Comparison of ENCODE assay signal across 11 cellular contexts in the genomic region with DNA sequence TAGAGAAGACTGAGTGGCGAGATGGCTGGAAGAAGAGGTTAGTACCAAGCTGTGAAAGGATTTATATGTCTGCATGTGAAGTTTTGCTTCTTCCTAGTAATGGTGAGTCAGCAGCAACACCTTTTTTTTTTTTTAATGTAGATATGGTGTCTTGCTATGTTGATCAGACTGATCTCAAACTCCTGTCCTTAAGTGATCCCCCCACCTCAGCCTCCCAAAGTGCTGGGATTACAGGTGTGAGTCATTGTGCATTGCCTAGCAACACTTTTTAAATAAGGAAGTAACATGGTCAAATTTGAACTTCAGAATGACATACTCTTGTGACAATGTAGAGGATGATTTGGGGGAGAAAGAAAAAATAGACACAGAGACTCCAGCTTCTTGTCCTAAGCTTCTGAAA. TPM values are rescaled to one million over a fixed set of nuclear protein-coding genes. Genes with fewer than 3 reads are reported as not detected.
DNase-seq lines count a peak whose midpoint lies in the region; ATAC-seq and TF ChIP-seq lines count a peak whose summit lies in the region.
"Had no signal": no experiment of that assay in that cellular context is flagged by ENCODE, and none has a peak within 500 bp of the region (broad histone marks: within the 10 kb centered on the region; RNA-seq: fewer than 3 reads in every experiment).

No MANE protein-coding gene starts in this region.

- intact Hi-C loops in A673 (cut with micrococcal nuclease; ENCODE audit: unreplicated experiment), result loop anchor here (10.0 kb wide), 1 partner anchor 1505 kb away; no protein-coding TSS in a partner anchor

- H3K9me2 ChIP-seq in GM23248 (ENCODE audit: insufficient read depth), result no peaks in the 10 kb centered on the region

- H3K79me2 ChIP-seq in GM23248 (ENCODE audit: insufficient read depth), result no peaks in the 10 kb centered on the region

- H3K9me3 ChIP-seq in GM23248 (ENCODE audit: low read depth), result no peaks in the 10 kb centered on the region
- H3K9me3 ChIP-seq in A673 (ENCODE audit: low read depth, low read length, poor library complexity, severe bottlenecking), result no peaks in the 10 kb centered on the region

- H3K36me3 ChIP-seq in GM23248 (ENCODE audit: low read depth) (no peaks in the 10 kb centered on the region), A673 (ENCODE audit: insufficient read depth, low read length, poor library complexity, severe bottlenecking) (no peaks in the 10 kb centered on the region)

- POLR2A ChIA-PET in A673 (lab: Charles Lee; ENCODE audit: low non-redundant PET), result no interaction called here

- CTCF ChIA-PET in A673 (lab: Charles Lee), result no interaction called here

- H3K4me2 ChIP-seq in GM23248 (ENCODE audit: unreplicated experiment), result no peak overlapping the region

- TF ChIP-seq CTCF in fibroblast of villous mesenchyme (IDR thresholded peaks at IDR 0.05; ENCODE audit: insufficient read depth, low read depth, low read length) (no peak), A673 (conservative IDR thresholded peaks at IDR 0.05; ENCODE audit: low read depth, low read length) (no peak)

- H3K4me3 ChIP-seq in GM23248 (no peak overlapping the region), fibroblast of villous mesenchyme (ENCODE audit: low read depth, low read length) (no peak overlapping the region), A673 (ENCODE audit: low read depth, low read length, poor library complexity, severe bottlenecking) (no peak overlapping the region)

- H2AFZ ChIP-seq in GM23248, result peak overlapping the region; percentile 46

- H3K27me3 ChIP-seq in GM23248 (replicated peaks; ENCODE audit: insufficient read depth) (no peaks in the 10 kb centered on the region), A673 (replicated peaks; ENCODE audit: insufficient read depth, low read depth, low read length, poor library complexity) (no peaks in the 10 kb centered on the region)

- no TSS peak for BruUV-seq in A673 (replicated peaks; lab: Mats Ljungman, UMichigan)

- DNase-seq in A172 (ENCODE audit: low spot score) (peak; percentile 60), GM23248 (peak; percentile 73), RKO (ENCODE audit: low spot score) (peak; percentile 51), fibroblast of villous mesenchyme (ENCODE audit: low read depth) (peak; percentile 51), NCI-H748 (lab: John Stamatoyannopoulos, UW; ENCODE audit: unreplicated experiment) (no peak), A673 (ENCODE audit: low spot score) (no peak)
- DNase-seq: activated naive CD4-positive, alpha-beta T cell treated with anti-CD3 and anti-CD28 coated beads, Interleukin-2, amount 50 U/mL, for 16 hours; NCI-H524 had no signal

- peak overlapping the region; percentile 65 for H3K9ac ChIP-seq in GM23248

- H3K4me1 ChIP-seq in GM23248 (ENCODE audit: insufficient read depth) (peaks cover 10% of the 10 kb centered on the region), A673 (ENCODE audit: insufficient read depth, low read length, poor library complexity, severe bottlenecking) (no peaks in the 10 kb centered on the region)

- no peak for ATAC-seq in GM18858 (IDR thresholded peaks at IDR 0.05; ENCODE audit: unreplicated experiment)
- ATAC-seq in GM18520 (IDR thresholded peaks at IDR 0.05; ENCODE audit: unreplicated experiment), result no peak

- WGBS in GM23248 (ENCODE audit: low coverage in 1 of 2, low lambda C conversion rate in 2 of 2, missing lambda C conversion rate in 2 of 2), 2 experiments, result 91 to 100% methylated on average over 1 of the region's 1 CpG

- no peaks in the 10 kb centered on the region for H4K20me1 ChIP-seq in GM23248 (ENCODE audit: insufficient read depth)

- in situ Hi-C loops in GM23248 (cut with MboI), result no loop called here

- H3K27ac ChIP-seq in GM23248 (peak overlapping the region; percentile 50), A673 (ENCODE audit: low read depth, low read length, poor library complexity, severe bottlenecking) (no peak overlapping the region)

- no peaks in the 10 kb centered on the region for H3F3A ChIP-seq in GM23248 (ENCODE audit: insufficient read depth)

RNA-seq across cellular contexts. Expression of a gene that starts 6.5 kb away (rescaled TPM):
- total RNA-seq in A172 (2014; rRNA removed; shearing (Covaris generic)), result 51.0 and 60.4 TPM in 2 replicates
- total RNA-seq in GM23248 (2014; rRNA removed; shearing (Covaris generic)), result 21.7 and 31.5 TPM in 2 replicates
- 39.9 and 42.4 TPM in 2 replicates for polyA plus RNA-seq in GM23248 (2016; fragmentation: Nextera tagmentation; extraction: Ambion mirVana)
- total RNA-seq in fibroblast of villous mesenchyme, result 30.2 and 33.5 TPM in 2 replicates
- total RNA-seq in A673 (2021), result 79.3 and 89.7 TPM in 2 replicates

RNA-seq across cellular contexts. Expression of a gene that starts 11.7 kb away (rescaled TPM):
- 0.81 and 1.3 TPM in 2 replicates for total RNA-seq in A172 (2014; rRNA removed; shearing (Covaris generic))
- 2.0 and 2.9 TPM in 2 replicates for total RNA-seq in GM23248 (2014; rRNA removed; shearing (Covaris generic))
- 1.4 and 2.0 TPM in 2 replicates for polyA plus RNA-seq in GM23248 (2016; fragmentation: Nextera tagmentation; extraction: Ambion mirVana)
- total RNA-seq in fibroblast of villous mesenchyme (3.5 and 3.9 TPM in 2 replicates), A673 (2021) (31.8 and 39.6 TPM in 2 replicates)
- total RNA-seq: CD4-positive, alpha-beta memory T cell had no signal
- polyA plus RNA-seq: CD4-positive, alpha-beta memory T cell had no signal

Comparison
In these comparisons a context has a peak if more than half of its experiments do, and no peak if none do; other contexts are left out.
1. DNase-seq: peak in A172 (single experiment), GM23248 (single experiment), RKO (single experiment) and fibroblast of villous mesenchyme (single experiment); none in NCI-H748 (single experiment) and A673 (single experiment).